In genomic region chr2:42337846-42338566, GRCh38 we compare ENCODE assay signal across 19 cellular contexts.
"Had no signal": no experiment of that assay in that cellular context is flagged by ENCODE, and none has a peak within 500 bp of the region (broad histone marks: within the 10 kb centered on the region; RNA-seq: fewer than 3 reads in every experiment).

No MANE protein-coding gene starts in this region.

- H3K4me3 Mint-ChIP-seq: activated CD4-positive, alpha-beta memory T cell treated with anti-CD3 and anti-CD28 coated beads for 36 hours; activated CD8-positive, alpha-beta memory T cell treated with anti-CD3 and anti-CD28 coated beads, Interleukin-2, amount 10 ng/mL, durations not matched to agents 7 days and 5 days; activated naive CD4-positive, alpha-beta T cell treated with anti-CD3 and anti-CD28 coated beads, Interleukin-2, amount 50 U/mL, for 24 hours; activated T-cell treated with anti-CD3 and anti-CD28 coated beads, Interleukin-2, amount 50 U/mL, for 24 hours; neural progenitor cell had no signal

- H2AFZ ChIP-seq: neural progenitor cell had no signal

- H3K9ac ChIP-seq: neural progenitor cell, SK-N-SH had no signal

- H3K4me3 ChIP-seq: adrenal gland, cardiac muscle cell, coronary artery, neural progenitor cell, pancreas, tibial nerve had no signal

- H3K9me3 Mint-ChIP-seq: activated naive CD4-positive, alpha-beta T cell treated with anti-CD3 and anti-CD28 coated beads, Interleukin-2, amount 50 U/mL, for 24 hours; activated T-cell treated with anti-CD3 and anti-CD28 coated beads, Interleukin-2, amount 50 U/mL, for 24 hours had no signal

- H3K36me3 ChIP-seq: neural progenitor cell had no signal

- H3K9me3 ChIP-seq: adrenal gland, pancreas, SK-N-SH, tibial nerve had no signal

- H3K27ac ChIP-seq: cardiac muscle cell, coronary artery, neural progenitor cell, pancreas, tibial nerve had no signal

- H3K27me3 Mint-ChIP-seq: activated CD4-positive, alpha-beta memory T cell treated with anti-CD3 and anti-CD28 coated beads for 36 hours; activated CD8-positive, alpha-beta memory T cell treated with anti-CD3 and anti-CD28 coated beads, Interleukin-2, amount 10 ng/mL, durations not matched to agents 7 days and 5 days; activated naive CD4-positive, alpha-beta T cell treated with anti-CD3 and anti-CD28 coated beads, Interleukin-2, amount 50 U/mL, for 24 hours; activated T-cell treated with anti-CD3 and anti-CD28 coated beads, Interleukin-2, amount 50 U/mL, for 24 hours had no signal

- DNase-seq: activated CD4-positive, alpha-beta memory T cell treated with anti-CD3 and anti-CD28 coated beads for 36 hours; activated CD4-positive, alpha-beta T cell treated with anti-CD3 and anti-CD28 coated beads for 1 hour; activated CD8-positive, alpha-beta memory T cell treated with anti-CD3 and anti-CD28 coated beads, Interleukin-2, amount 10 ng/mL, durations not matched to agents 7 days and 5 days; activated effector memory CD4-positive, alpha-beta T cell treated with anti-CD3 and anti-CD28 coated beads, Interleukin-2, amount 50 U/mL, for 16 hours; activated T-cell treated with anti-CD3 and anti-CD28 coated beads, Interleukin-2, amount 50 U/mL, for 24 hours; left ventricle myocardium superior; pancreas; SK-N-SH; stimulated activated CD4-positive, alpha-beta T cell treated with anti-CD3 and anti-CD28 coated beads, Interleukin-12 subunit alpha, Interleukin-12 subunit beta, amount 100 ng/mL, for 4 hours; stimulated activated CD4-positive, alpha-beta T cell treated with anti-CD3 and anti-CD28 coated beads, Interleukin-2, amount 100 ng/mL, for 24 hours; T-helper 1 cell had no signal

- H3K27ac Mint-ChIP-seq: activated naive CD4-positive, alpha-beta T cell treated with anti-CD3 and anti-CD28 coated beads, Interleukin-2, amount 50 U/mL, for 24 hours; activated T-cell treated with anti-CD3 and anti-CD28 coated beads, Interleukin-2, amount 50 U/mL, for 24 hours; neural progenitor cell had no signal

- ATAC-seq: activated CD8-positive, alpha-beta memory T cell treated with anti-CD3 and anti-CD28 coated beads, Interleukin-2, amount 10 ng/mL, durations not matched to agents 7 days and 5 days; left ventricle myocardium superior had no signal

- FAIRE-seq: frontal cortex, keratinocyte, pancreas had no signal

- H3K27me3 ChIP-seq: adrenal gland, cardiac muscle cell, neural progenitor cell, pancreas, tibial nerve had no signal

- H3K4me2 ChIP-seq: neural progenitor cell, SK-N-SH had no signal
